In the genomic region with DNA sequence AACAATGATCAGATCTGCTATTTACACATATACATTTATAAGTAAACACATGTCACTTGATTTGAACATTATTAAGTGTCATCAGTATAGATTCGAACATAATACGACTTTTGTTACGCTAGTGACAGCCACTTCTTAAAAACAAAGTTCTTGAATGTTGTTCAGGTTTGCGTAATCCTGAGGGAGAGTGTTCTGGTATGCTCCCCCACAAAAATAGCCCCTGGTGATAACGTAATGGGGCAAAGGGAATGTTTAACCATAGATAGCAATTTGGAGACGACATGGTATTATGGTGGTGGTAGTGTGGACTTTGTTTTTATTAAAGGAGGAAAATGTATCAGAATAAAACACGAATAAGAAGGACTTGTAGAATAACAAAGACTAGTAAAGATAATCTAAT, we compare ENCODE assay signal across 12 cellular contexts.
"Had no signal": no experiment of that assay in that cellular context is flagged by ENCODE, and none has a peak within 500 bp of the region (broad histone marks: within the 10 kb centered on the region; RNA-seq: fewer than 3 reads in every experiment).

No MANE protein-coding gene starts in this region.

- DNase-seq: activated gamma-delta T cell treated with Interleukin-2 at 50 U/mL for 16 hours; activated naive CD8-positive, alpha-beta T cell treated with anti-CD3 and anti-CD28 coated beads for 36 hours; activated T-cell treated with anti-CD3 and anti-CD28 coated beads, Interleukin-2, amount 50 U/mL, for 4 hours; aorta; midbrain; right cardiac atrium; stimulated activated CD4-positive, alpha-beta T cell treated with anti-CD3 and anti-CD28 coated beads, Interleukin-1b, Interleukin-23, amount 100 ng/mL, for 48 hours; stimulated activated naive B cell treated with anti-CD40 and anti-IgM and Interleukin-4, amounts not matched to agents 10 μg/mL and 1 μg/mL and 100 μg/mL, for 72 hours had no signal

- ATAC-seq: activated CD4-positive, CD25-positive, alpha-beta regulatory T cell treated with anti-CD3 and anti-CD28 coated beads, Interleukin-2, amount 50 U/mL, for 24 hours; activated T-cell treated with anti-CD3 and anti-CD28 coated beads, Interleukin-2, amount 50 U/mL, for 4 hours; esophagus mucosa; stimulated activated naive B cell treated with anti-CD40 and anti-IgM and Interleukin-4, amounts not matched to agents 10 μg/mL and 1 μg/mL and 100 μg/mL, for 72 hours had no signal

- FAIRE-seq: bronchial epithelial cell, endometrium had no signal
